In genomic region chr17:83170571-83171260, GRCh38 we compare ENCODE assay signal across 15 cellular contexts.
DNase-seq lines count a peak whose midpoint lies in the region; ATAC-seq and TF ChIP-seq lines count a peak whose summit lies in the region.
"Had no signal": no experiment of that assay in that cellular context is flagged by ENCODE, and none has a peak within 500 bp of the region (broad histone marks: within the 10 kb centered on the region; RNA-seq: fewer than 3 reads in every experiment).

No MANE protein-coding gene starts in this region.

- peaks cover 0 to 5% of the 10 kb centered on the region in 2 donors for H3K4me1 ChIP-seq in lung (ENCODE audit: control insufficient read depth in 2 of 2, insufficient read depth in 2 of 2, low read length in 2 of 2)

- peaks cover 0 to 2% of the 10 kb centered on the region in 2 donors for H3K9me3 ChIP-seq in lung (ENCODE audit: control insufficient read depth in 2 of 2, insufficient read depth in 1 of 2, low read length in 1 of 2)

- no peaks in the 10 kb centered on the region for H3K27me3 ChIP-seq in lung (ENCODE audit: control insufficient read depth, insufficient read depth)

- no peaks in the 10 kb centered on the region for H3K36me3 ChIP-seq in lung (ENCODE audit: control insufficient read depth in 2 of 2, insufficient read depth in 2 of 2, low read length in 2 of 2)

- no peaks in the 10 kb centered on the region for H3K4me1 Mint-ChIP-seq in stimulated activated naive CD8-positive, alpha-beta T cell treated with anti-CD3 and anti-CD28 coated beads, Interleukin-15, amount 100 ng/mL, for 72 hours
- H3K4me1 Mint-ChIP-seq in activated CD4-positive, alpha-beta memory T cell treated with anti-CD3 and anti-CD28 coated beads, Interleukin-2, amount 10 ng/mL, durations not matched to agents 7 days and 5 days: no peaks in the 10 kb centered on the region

- peak; percentile 2 for DNase-seq in stimulated activated naive CD8-positive, alpha-beta T cell treated with anti-CD3 and anti-CD28 coated beads, Interleukin-15, Interleukin-2, amounts not matched to agents 100 U/mL and 50 U/mL, for 24 hours
- DNase-seq in stimulated activated naive CD8-positive, alpha-beta T cell treated with anti-CD3 and anti-CD28 coated beads, Interleukin-15, amount 100 ng/mL, for 72 hours: no peak
- peak; percentile 5 for DNase-seq in activated CD4-positive, alpha-beta memory T cell treated with anti-CD3 and anti-CD28 coated beads, Interleukin-2, amount 10 ng/mL, durations not matched to agents 7 days and 5 days
- DNase-seq in lung (ENCODE audit: low spot score): peak; percentile 24
- DNase-seq in foreskin fibroblast: no peak
- DNase-seq in pons (ENCODE audit: low spot score): no peak
- DNase-seq in NCI-H2227 treated with DMSO at 0.1 percent for 48 hours (lab: John Stamatoyannopoulos, UW): no peak
- DNase-seq: Caco-2, Karpas-422, MM.1S, NCI-H1105, NCI-H187 treated with DMSO at 0.1 percent for 48 hours, NCI-H510A, SHP77 treated with DMSO at 0.1 percent for 48 hours had no signal

- TF ChIP-seq CTCF in lung (IDR thresholded peaks at IDR 0.05; ENCODE audit: control extremely low read depth, extremely low read depth) (no peak), foreskin fibroblast (IDR thresholded peaks at IDR 0.05; ENCODE audit: low read depth, low read length) (no peak)

- no peak for ATAC-seq in stimulated activated naive CD8-positive, alpha-beta T cell treated with anti-CD3 and anti-CD28 coated beads, Interleukin-15, Interleukin-2, amounts not matched to agents 100 U/mL and 50 U/mL, for 24 hours
- no peak for ATAC-seq in stimulated activated naive CD8-positive, alpha-beta T cell treated with anti-CD3 and anti-CD28 coated beads, Interleukin-15, amount 100 ng/mL, for 72 hours
- ATAC-seq in lung (ENCODE audit: insufficient read depth, low FRiP score): no peak
- ATAC-seq in GM21529 (IDR thresholded peaks at IDR 0.05; ENCODE audit: unreplicated experiment): no peak

- peaks cover 0 to 4% of the 10 kb centered on the region in 2 donors for H3K9me3 Mint-ChIP-seq in stimulated activated naive CD8-positive, alpha-beta T cell treated with anti-CD3 and anti-CD28 coated beads, Interleukin-15, amount 100 ng/mL, for 72 hours
- H3K9me3 Mint-ChIP-seq in activated CD4-positive, alpha-beta memory T cell treated with anti-CD3 and anti-CD28 coated beads, Interleukin-2, amount 10 ng/mL, durations not matched to agents 7 days and 5 days: no peaks in the 10 kb centered on the region

- 85% methylated on average over 9 of the region's 9 CpGs for WGBS in lung, 2 donors

- no peaks in the 10 kb centered on the region for H3K36me3 Mint-ChIP-seq in activated CD4-positive, alpha-beta memory T cell treated with anti-CD3 and anti-CD28 coated beads, Interleukin-2, amount 10 ng/mL, durations not matched to agents 7 days and 5 days (ENCODE audit: low read depth)

- POLR2A ChIA-PET in activated CD4-positive, alpha-beta memory T cell treated with anti-CD3 and anti-CD28 coated beads, Interleukin-2, amount 10 ng/mL, durations not matched to agents 7 days and 5 days (lab: Charles Lee): no interaction called here

- no peak overlapping the region for H3K27ac Mint-ChIP-seq in stimulated activated naive CD8-positive, alpha-beta T cell treated with anti-CD3 and anti-CD28 coated beads, Interleukin-15, amount 100 ng/mL, for 72 hours
- no peak overlapping the region for H3K27ac Mint-ChIP-seq in activated CD4-positive, alpha-beta memory T cell treated with anti-CD3 and anti-CD28 coated beads, Interleukin-2, amount 10 ng/mL, durations not matched to agents 7 days and 5 days

- CTCF ChIA-PET in activated CD4-positive, alpha-beta memory T cell treated with anti-CD3 and anti-CD28 coated beads, Interleukin-2, amount 10 ng/mL, durations not matched to agents 7 days and 5 days (lab: Charles Lee): no interaction called here

- no peak overlapping the region for H3K27ac ChIP-seq in lung (ENCODE audit: low read depth in 1 of 2, low read length in 1 of 2)

- peaks cover 20% of the 10 kb centered on the region for H3K27me3 Mint-ChIP-seq in stimulated activated naive CD8-positive, alpha-beta T cell treated with anti-CD3 and anti-CD28 coated beads, Interleukin-15, amount 100 ng/mL, for 72 hours
- H3K27me3 Mint-ChIP-seq in activated CD4-positive, alpha-beta memory T cell treated with anti-CD3 and anti-CD28 coated beads, Interleukin-2, amount 10 ng/mL, durations not matched to agents 7 days and 5 days: peaks cover 33% of the 10 kb centered on the region

- H3K4me3 Mint-ChIP-seq in stimulated activated naive CD8-positive, alpha-beta T cell treated with anti-CD3 and anti-CD28 coated beads, Interleukin-15, amount 100 ng/mL, for 72 hours: no peak overlapping the region
- no peak overlapping the region for H3K4me3 Mint-ChIP-seq in activated CD4-positive, alpha-beta memory T cell treated with anti-CD3 and anti-CD28 coated beads, Interleukin-2, amount 10 ng/mL, durations not matched to agents 7 days and 5 days

- H3K4me3 ChIP-seq in lung: no peak overlapping the region
- H3K4me3 ChIP-seq in foreskin fibroblast (ENCODE audit: low read depth in 1 of 2, low read length in 2 of 2): no peak overlapping the region

Comparison
In these comparisons a context has a peak if more than half of its experiments do, and no peak if none do; other contexts are left out.
1. DNase-seq: peak in stimulated activated naive CD8-positive, alpha-beta T cell treated with anti-CD3 and anti-CD28 coated beads, Interleukin-15, Interleukin-2, amounts not matched to agents 100 U/mL and 50 U/mL, for 24 hours (single experiment), activated CD4-positive, alpha-beta memory T cell treated with anti-CD3 and anti-CD28 coated beads, Interleukin-2, amount 10 ng/mL, durations not matched to agents 7 days and 5 days (single experiment) and lung (single experiment); none in stimulated activated naive CD8-positive, alpha-beta T cell treated with anti-CD3 and anti-CD28 coated beads, Interleukin-15, amount 100 ng/mL, for 72 hours (0 of 2), foreskin fibroblast (0 of 2), pons (single experiment) and NCI-H2227 treated with DMSO at 0.1 percent for 48 hours (single experiment).